6 cellular contexts compared by ENCODE assay signal in the genomic region with DNA sequence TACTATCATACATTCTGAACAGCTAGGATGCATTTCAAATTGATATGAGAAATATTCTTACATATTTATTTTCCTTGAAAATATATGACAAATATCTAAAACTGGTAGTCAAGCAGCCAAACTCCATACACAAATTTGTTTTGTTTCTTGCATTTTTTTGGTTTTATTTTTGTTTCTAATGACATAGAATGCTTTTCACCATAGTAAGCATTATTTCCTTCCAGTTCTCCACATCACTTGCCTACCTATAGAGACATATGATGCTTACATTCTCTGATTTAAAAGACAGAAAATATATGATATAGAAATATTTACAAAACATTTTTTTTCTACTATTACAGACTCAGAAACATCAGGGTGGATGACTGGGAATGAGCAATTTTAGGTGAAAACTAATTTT.
"Had no signal": no experiment of that assay in that cellular context is flagged by ENCODE, and none has a peak within 500 bp of the region (broad histone marks: within the 10 kb centered on the region; RNA-seq: fewer than 3 reads in every experiment).

No MANE protein-coding gene starts in this region.

- H3K4me3 ChIP-seq: K562 had no signal

- FAIRE-seq: HTR-8/SVneo, K562 had no signal

- ATAC-seq: K562 had no signal

- H3K27ac ChIP-seq: HL-60, KMS-11 had no signal

- H3K4me2 ChIP-seq: KMS-11 had no signal

- H3K9ac ChIP-seq: KMS-11 had no signal

- DNase-seq: KBM-7, KG1 had no signal
